In genomic region chr22:26546282-26546681, GRCh38 we compare ENCODE assay signal across 14 cellular contexts. TPM values are rescaled to one million over a fixed set of nuclear protein-coding genes. Genes with fewer than 3 reads are reported as not detected.
DNase-seq lines count a peak whose midpoint lies in the region; ATAC-seq, FAIRE-seq and TF ChIP-seq lines count a peak whose summit lies in the region.
"Had no signal": no experiment of that assay in that cellular context is flagged by ENCODE, and none has a peak within 500 bp of the region (broad histone marks: within the 10 kb centered on the region; RNA-seq: fewer than 3 reads in every experiment).

No MANE protein-coding gene starts in this region.

- H3K79me2 ChIP-seq in GM23338 (replicated peaks; ENCODE audit: insufficient read depth) = peaks cover 80% of the 10 kb centered on the region

- intact Hi-C loops in CD14-positive monocyte (cut with micrococcal nuclease) = no loop called here
- intact Hi-C loops in lower lobe of right lung (cut with DNase I) = no loop called here
- intact Hi-C loops in pancreas (cut with DNase I) = no loop called here

- no peak overlapping the region for H3K4me2 ChIP-seq in GM23338

- H3K4me1 ChIP-seq in GM23338 (ENCODE audit: insufficient read depth) = peaks cover 33% of the 10 kb centered on the region
- peaks cover 48% of the 10 kb centered on the region for H3K4me1 ChIP-seq in lower lobe of right lung
- H3K4me1 ChIP-seq in pancreas = peaks cover 10 to 18% (median 17%) of the 10 kb centered on the region in 3 donors

- H3K9me3 Mint-ChIP-seq in CD14-positive monocyte (peaks cover 0 to 2% (median 0%) of the 10 kb centered on the region in 7 donors), GM23338 (no peaks in the 10 kb centered on the region)
- H3K9me3 Mint-ChIP-seq in activated naive CD8-positive, alpha-beta T cell treated with anti-CD3 and anti-CD28 coated beads, Interleukin-2, amount 10 ng/mL, durations not matched to agents 7 days and 5 days = no peaks in the 10 kb centered on the region

- H3K27me3 ChIP-seq in GM23338 (ENCODE audit: insufficient read depth) (no peaks in the 10 kb centered on the region), lower lobe of right lung (ENCODE audit: low read depth) (no peaks in the 10 kb centered on the region), pancreas (no peaks in the 10 kb centered on the region)
- H3K27me3 ChIP-seq: MG63, right lobe of liver had no signal

- ATAC-seq in GM23338 = no peak
- no peak for ATAC-seq in activated naive CD8-positive, alpha-beta T cell treated with anti-CD3 and anti-CD28 coated beads, Interleukin-2, amount 10 ng/mL, durations not matched to agents 7 days and 5 days (ENCODE audit: low read depth)
- peak; percentile 32 to 33 for ATAC-seq in lower lobe of right lung
- ATAC-seq in pancreas = no peak
- no peak for ATAC-seq in HG02938 (IDR thresholded peaks at IDR 0.05; ENCODE audit: unreplicated experiment)
- ATAC-seq: right lobe of liver had no signal

- H3K27me3 Mint-ChIP-seq in CD14-positive monocyte (ENCODE audit: low read depth in 3 of 3) (no peaks in the 10 kb centered on the region), GM23338 (ENCODE audit: insufficient read depth, low read depth, poor library complexity) (peaks cover 11% of the 10 kb centered on the region)
- H3K27me3 Mint-ChIP-seq in activated naive CD8-positive, alpha-beta T cell treated with anti-CD3 and anti-CD28 coated beads, Interleukin-2, amount 10 ng/mL, durations not matched to agents 7 days and 5 days = no peaks in the 10 kb centered on the region

- H3K4me3 Mint-ChIP-seq in CD14-positive monocyte (no peak overlapping the region), GM23338 (no peak overlapping the region; the same call in 2 of the 3 replicates)
- peak overlapping the region; percentile 53 for H3K4me3 Mint-ChIP-seq in activated naive CD8-positive, alpha-beta T cell treated with anti-CD3 and anti-CD28 coated beads, Interleukin-2, amount 10 ng/mL, durations not matched to agents 7 days and 5 days

- H3K9me2 ChIP-seq in GM23338 (ENCODE audit: insufficient read depth) = no peaks in the 10 kb centered on the region

- H3K4me3 ChIP-seq in GM23338 (no peak overlapping the region), lower lobe of right lung (no peak overlapping the region), pancreas (no peak overlapping the region)
- H3K4me3 ChIP-seq: MG63, right lobe of liver had no signal

- no peak overlapping the region for H2AFZ ChIP-seq in GM23338

- H3K36me3 Mint-ChIP-seq in CD14-positive monocyte = peaks cover 31 to 67% of the 10 kb centered on the region in 2 donors
- peaks cover 16% of the 10 kb centered on the region for H3K36me3 Mint-ChIP-seq in GM23338 (ENCODE audit: low read depth)
- H3K36me3 Mint-ChIP-seq in activated naive CD8-positive, alpha-beta T cell treated with anti-CD3 and anti-CD28 coated beads, Interleukin-2, amount 10 ng/mL, durations not matched to agents 7 days and 5 days = peaks cover 21% of the 10 kb centered on the region

- TF ChIP-seq CTCF in CD14-positive monocyte (IDR thresholded peaks at IDR 0.05) (no peak), GM23338 (conservative IDR thresholded peaks at IDR 0.05; ENCODE audit: low read depth in 2 of 2) (no peak), lower lobe of right lung (IDR thresholded peaks at IDR 0.05) (no peak), pancreas (IDR thresholded peaks at IDR 0.05) (no peak)

- H4K20me1 ChIP-seq in GM23338 (replicated peaks; ENCODE audit: insufficient read depth) = peaks cover 22% of the 10 kb centered on the region

- H3F3A ChIP-seq in GM23338 (replicated peaks; ENCODE audit: low read depth) = 0 out of 2 replicates have a peak, but pooled peaks cover 17% of the 10 kb centered on the region

- H3K36me3 ChIP-seq in GM23338 (ENCODE audit: insufficient read depth) = no peaks in the 10 kb centered on the region
- peaks cover 23% of the 10 kb centered on the region for H3K36me3 ChIP-seq in lower lobe of right lung
- H3K36me3 ChIP-seq in pancreas = peaks cover 0 to 29% (median 0%) of the 10 kb centered on the region in 3 donors
- H3K36me3 ChIP-seq: MG63 had no signal

- DNase-seq in CD14-positive monocyte (ENCODE audit: low spot score) (no peak), GM23338 (ENCODE audit: low spot score) (no peak), lower lobe of right lung (no peak), GM19239 (ENCODE audit: insufficient read length, low spot score) (no peak), pancreas (no peak), GOT3 (lab: John Stamatoyannopoulos, UW) (no peak)
- DNase-seq in activated naive CD8-positive, alpha-beta T cell treated with anti-CD3 and anti-CD28 coated beads, Interleukin-2, amount 10 ng/mL, durations not matched to agents 7 days and 5 days = no peak
- DNase-seq: foreskin melanocyte, MG63, NCI-H69, right lobe of liver had no signal

- POLR2A ChIA-PET in activated naive CD8-positive, alpha-beta T cell treated with anti-CD3 and anti-CD28 coated beads, Interleukin-2, amount 10 ng/mL, durations not matched to agents 7 days and 5 days (lab: Charles Lee) = interaction anchor here (0.6 to 1.7 kb wide), 5 partner anchors 29 to 96 kb away, joined by 3 to 6 read pairs (median 4); no protein-coding TSS in a partner anchor

- H3K9me3 ChIP-seq in lower lobe of right lung (no peaks in the 10 kb centered on the region), pancreas (no peaks in the 10 kb centered on the region)
- H3K9me3 ChIP-seq: MG63, right lobe of liver had no signal

- H3K27ac ChIP-seq in GM23338 (ENCODE audit: low read depth) (0 out of 2 replicates have a peak overlapping the region, but pooled peaks have one; percentile 69), lower lobe of right lung (no peak overlapping the region), pancreas (no peak overlapping the region)
- H3K27ac ChIP-seq: HL-60, right lobe of liver had no signal

- no peak for FAIRE-seq in GM19239 (lab: Jason Lieb, UNC)
- no peak for FAIRE-seq in pancreas (lab: Jason Lieb, UNC)
- FAIRE-seq: keratinocyte had no signal

- peak overlapping the region in 6 of 7 donors; percentile 8 to 83 (median 57) for H3K27ac Mint-ChIP-seq in CD14-positive monocyte
- H3K27ac Mint-ChIP-seq in GM23338 = no peak overlapping the region; the same call in 1 of the 2 replicates
- H3K27ac Mint-ChIP-seq in activated naive CD8-positive, alpha-beta T cell treated with anti-CD3 and anti-CD28 coated beads, Interleukin-2, amount 10 ng/mL, durations not matched to agents 7 days and 5 days = peak overlapping the region; percentile 84

- WGBS in pancreas, 2 donors = 47 to 65% methylated on average over 5 of the region's 5 CpGs

- peaks cover 41% of the 10 kb centered on the region for H3K4me1 Mint-ChIP-seq in CD14-positive monocyte
- H3K4me1 Mint-ChIP-seq in GM23338 = peaks cover 31% of the 10 kb centered on the region
- peaks cover 52% of the 10 kb centered on the region for H3K4me1 Mint-ChIP-seq in activated naive CD8-positive, alpha-beta T cell treated with anti-CD3 and anti-CD28 coated beads, Interleukin-2, amount 10 ng/mL, durations not matched to agents 7 days and 5 days

TF ChIP-seq in GM23338, 12 proteins besides CTCF, POLR2A, EP300 and RAD21 (continues in another document):
- TF ChIP-seq CREB1 (CRISPR knock-in tag; IDR thresholded peaks at IDR 0.05; ENCODE audit: low read depth) (no peak), NANOG (IDR thresholded peaks at IDR 0.05; ENCODE audit: borderline replicate concordance) (no peak), ZNF114 (CRISPR knock-in tag; IDR thresholded peaks at IDR 0.05) (no peak)

RNA-seq across cellular contexts. Expression of gene TFIP11, which starts 34.0 kb away (rescaled TPM):
- polyA plus RNA-seq in CD14-positive monocyte (10 to 100 TPM; 10.1 to 19.8 TPM), GM23338 (2016; fragmentation: Nextera tagmentation; extraction: Ambion mirVana) (17.1 and 20.4 TPM in 2 replicates), pancreas (10 to 100 TPM; 20.5 to 26.7 TPM)
- 25.6 and 26.2 TPM in 2 replicates for total RNA-seq in GM23338 (2014; rRNA removed; shearing (Covaris generic))
- total RNA-seq in activated naive CD8-positive, alpha-beta T cell treated with anti-CD3 and anti-CD28 coated beads, Interleukin-2, amount 10 ng/mL, durations not matched to agents 7 days and 5 days = 10 to 100 TPM; 64.6 to 67.9 TPM
- total RNA-seq in lower lobe of right lung (28.4 TPM), pancreas (10 to 100 TPM; 11.0 to 24.2 (median 15.7) TPM)

RNA-seq across cellular contexts. Expression of gene TPST2, which starts 43.6 kb away (rescaled TPM):
- polyA plus RNA-seq in CD14-positive monocyte (10 to 100 TPM; 62.8 to 69.5 TPM), GM23338 (2016; fragmentation: Nextera tagmentation; extraction: Ambion mirVana) (37.9 and 43.1 TPM in 2 replicates), pancreas (100 to 1,000 TPM in 1 of 2 donors, 10 to 100 TPM in 1; 91.4 to 135 TPM)
- 106 and 127 TPM in 2 replicates for total RNA-seq in GM23338 (2014; rRNA removed; shearing (Covaris generic))
- 10 to 100 TPM; 54.8 to 58.5 TPM for total RNA-seq in activated naive CD8-positive, alpha-beta T cell treated with anti-CD3 and anti-CD28 coated beads, Interleukin-2, amount 10 ng/mL, durations not matched to agents 7 days and 5 days
- total RNA-seq in lower lobe of right lung (63.1 TPM), pancreas (100 to 1,000 TPM; 156 to 534 (median 212) TPM)

Comparison
In these comparisons a context has a peak if more than half of its experiments do, and no peak if none do; other contexts are left out.
1. ATAC-seq: peak in lower lobe of right lung (2 of 2); none in GM23338 (single experiment), activated naive CD8-positive, alpha-beta T cell treated with anti-CD3 and anti-CD28 coated beads, Interleukin-2, amount 10 ng/mL, durations not matched to agents 7 days and 5 days (single experiment), pancreas (0 of 4) and HG02938 (single experiment).